Comparison of ENCODE assay signal across 12 cellular contexts in the genomic region with DNA sequence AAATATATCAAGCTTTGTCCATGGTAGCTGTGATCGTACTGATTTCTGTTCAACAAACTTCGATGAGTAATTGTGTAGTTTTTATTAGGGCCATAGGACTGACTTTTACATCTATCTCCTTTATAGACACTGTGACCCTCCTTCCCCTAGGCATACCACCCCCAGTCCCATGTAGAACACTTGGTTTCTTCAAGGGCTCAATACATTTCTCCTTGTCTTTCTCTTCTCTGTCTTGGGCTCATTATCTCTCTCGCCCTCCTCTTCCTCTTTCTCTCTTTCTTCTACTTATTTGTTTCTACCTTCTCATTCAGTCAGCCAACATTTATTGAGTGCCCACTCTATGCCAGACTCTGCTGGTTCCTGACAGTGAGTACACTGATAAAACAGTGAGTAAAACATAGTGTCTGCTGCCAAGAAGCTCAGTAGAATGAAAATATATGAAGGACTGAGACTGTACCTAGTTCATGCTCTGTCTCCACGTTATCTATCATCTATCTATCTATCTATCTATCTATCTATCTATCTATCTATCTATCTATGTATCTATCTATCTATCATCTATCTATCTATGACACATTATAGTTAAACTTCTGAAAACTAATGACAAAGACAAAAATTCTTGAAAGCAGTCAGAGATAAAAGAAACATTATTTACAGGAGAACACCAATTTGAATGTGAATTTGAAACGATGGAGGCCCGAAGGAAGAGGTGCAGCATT.
DNase-seq lines count a peak whose midpoint lies in the region; ATAC-seq and TF ChIP-seq lines count a peak whose summit lies in the region.
"Had no signal": no experiment of that assay in that cellular context is flagged by ENCODE, and none has a peak within 500 bp of the region (broad histone marks: within the 10 kb centered on the region; RNA-seq: fewer than 3 reads in every experiment).

No MANE protein-coding gene starts in this region.

- dilution Hi-C loops in mammary epithelial cell (cut with HindIII; ENCODE audit: low sequenced_read_pairs) = no loop called here

- no peak overlapping the region for H3K9ac ChIP-seq in mammary epithelial cell (ENCODE audit: insufficient read depth, low read length)

- peak overlapping the region; percentile 92 for H3K4me2 ChIP-seq in mammary epithelial cell (ENCODE audit: insufficient read depth, low read depth, low read length)

- intact Hi-C loops in heart right ventricle (cut with DNase I) = no loop called here
- intact Hi-C loops in left ventricle myocardium superior (cut with micrococcal nuclease) = no loop called here
- intact Hi-C loops in mammary epithelial cell (cut with micrococcal nuclease) = no loop called here

- H2AFZ ChIP-seq in mammary epithelial cell (ENCODE audit: low read depth, low read length) = no peak overlapping the region

- H3K36me3 ChIP-seq in heart right ventricle (no peaks in the 10 kb centered on the region), mammary epithelial cell (ENCODE audit: insufficient read depth, low read length) (no peaks in the 10 kb centered on the region), muscle layer of duodenum (ENCODE audit: control insufficient read depth in 1 of 2, insufficient read depth in 2 of 2, low read length in 2 of 2) (no peaks in the 10 kb centered on the region), thoracic aorta (no peaks in the 10 kb centered on the region), brain microvascular endothelial cell (replicated peaks) (no peaks in the 10 kb centered on the region)

- CTCF ChIA-PET in mammary epithelial cell (lab: Charles Lee; ENCODE audit: low non-redundant PET) = no interaction called here

- ATAC-seq in heart right ventricle = no peak
- no peak for ATAC-seq in left ventricle myocardium superior
- ATAC-seq in thoracic aorta (ENCODE audit: insufficient number of reproducible peaks, low FRiP score, low read depth) = no peak
- ATAC-seq in GM18858 (IDR thresholded peaks at IDR 0.05; ENCODE audit: unreplicated experiment) = no peak

- peak overlapping the region in 7 of 10 donors; percentile 27 to 49 (median 44) for H3K4me3 ChIP-seq in heart right ventricle
- H3K4me3 ChIP-seq in mammary epithelial cell (replicated peaks in 1 of 3; ENCODE audit: insufficient read depth in 1 of 3, low read depth in 2 of 3, low read length in 3 of 3) = no peak overlapping the region
- peak overlapping the region; percentile 33 to 62 for H3K4me3 ChIP-seq in muscle layer of duodenum (ENCODE audit: low read depth in 1 of 2, low read length in 2 of 2)
- peak overlapping the region; percentile 72 for H3K4me3 ChIP-seq in thoracic aorta
- no peak overlapping the region for H3K4me3 ChIP-seq in brain microvascular endothelial cell (ENCODE audit: low read depth, low read length)

- DNase-seq in heart right ventricle = no peak
- no peak for DNase-seq in left ventricle myocardium superior
- no peak for DNase-seq in mammary epithelial cell
- DNase-seq in thoracic aorta (ENCODE audit: low spot score) = no peak
- DNase-seq in brain microvascular endothelial cell = no peak
- no peak for DNase-seq in islet precursor cell
- DNase-seq: activated CD4-positive, alpha-beta T cell treated with anti-CD3 and anti-CD28 coated beads for 4 hours; activated T-cell treated with anti-CD3 and anti-CD28 coated beads, Interleukin-2, amount 50 U/mL, for 1 hour; amniotic stem cell; effector CD8-positive, alpha-beta T cell had no signal

- no TSS peak for BruUV-seq in mammary epithelial cell (replicated peaks; lab: Mats Ljungman, UMichigan)

- 79 to 85% methylated on average over 6 of the region's 6 CpGs for WGBS in heart right ventricle, 2 donors
- WGBS in mammary epithelial cell (ENCODE audit: low coverage, missing lambda C conversion rate) = 85% methylated on average over 5 of the region's 6 CpGs

- H3K27me3 ChIP-seq in heart right ventricle (peaks cover 0 to 12% (median 0%) of the 10 kb centered on the region in 7 donors), mammary epithelial cell (ENCODE audit: insufficient read depth, low read length) (no peaks in the 10 kb centered on the region), muscle layer of duodenum (ENCODE audit: low read depth, low read length) (no peaks in the 10 kb centered on the region), thoracic aorta (replicated peaks; ENCODE audit: insufficient read depth) (no peaks in the 10 kb centered on the region), brain microvascular endothelial cell (replicated peaks) (no peaks in the 10 kb centered on the region)

- H3K9me3 ChIP-seq in heart right ventricle = no peaks in the 10 kb centered on the region
- no peaks in the 10 kb centered on the region for H3K9me3 ChIP-seq in mammary epithelial cell (replicated peaks; ENCODE audit: insufficient read depth, low read length)
- H3K9me3 ChIP-seq in muscle layer of duodenum (ENCODE audit: control insufficient read depth in 1 of 2, low read length in 2 of 2) = no peaks in the 10 kb centered on the region
- no peaks in the 10 kb centered on the region for H3K9me3 ChIP-seq in thoracic aorta

- no peak overlapping the region for H3K27ac ChIP-seq in heart right ventricle
- no peak overlapping the region for H3K27ac ChIP-seq in mammary epithelial cell (ENCODE audit: insufficient read depth, low read depth, low read length)
- H3K27ac ChIP-seq in muscle layer of duodenum (ENCODE audit: low read length) = no peak overlapping the region
- no peak overlapping the region for H3K27ac ChIP-seq in thoracic aorta
- no peak overlapping the region for H3K27ac ChIP-seq in brain microvascular endothelial cell

- H3K4me1 ChIP-seq in heart right ventricle (no peaks in the 10 kb centered on the region), mammary epithelial cell (ENCODE audit: insufficient read depth, low read length) (no peaks in the 10 kb centered on the region), muscle layer of duodenum (ENCODE audit: control insufficient read depth in 1 of 2, insufficient read depth in 2 of 2, low read length in 2 of 2) (no peaks in the 10 kb centered on the region), thoracic aorta (ENCODE audit: control insufficient read depth in 1 of 2, low read depth in 2 of 2) (no peaks in the 10 kb centered on the region)

- TF ChIP-seq CTCF in heart right ventricle (IDR thresholded peaks at IDR 0.05) (no peak), mammary epithelial cell (conservative IDR thresholded peaks at IDR 0.05 in 1 of 2, IDR thresholded peaks at IDR 0.05 in 1 of 2; ENCODE audit: extremely low read depth in 1 of 2, insufficient read depth in 1 of 2, low read depth in 1 of 2, low read length in 2 of 2) (no peak), thoracic aorta (IDR thresholded peaks at IDR 0.05) (no peak), brain microvascular endothelial cell (IDR thresholded peaks at IDR 0.05; ENCODE audit: low read depth, low read length, missing control alignments) (no peak)

- no peaks in the 10 kb centered on the region for H4K20me1 ChIP-seq in mammary epithelial cell (ENCODE audit: insufficient read depth, low read length)

- no peaks in the 10 kb centered on the region for H3K79me2 ChIP-seq in mammary epithelial cell (ENCODE audit: insufficient read depth, low read length)

- in situ Hi-C loops in mammary epithelial cell (cut with MboI; ENCODE audit: low sequenced_read_pairs in 2 of 2) = loop anchor here in 1 of 2 donors (25.0 kb wide), 1 partner anchor 388 kb away; a partner anchor contains a TSS
- in situ Hi-C loops in brain microvascular endothelial cell (cut with HindIII; ENCODE audit: low pct_ligation_motif_present, low sequenced_read_pairs) = no loop called here

Comparison
In these comparisons a context has a peak if more than half of its experiments do, and no peak if none do; other contexts are left out.
1. H3K4me3 ChIP-seq: peak in heart right ventricle (7 of 10), muscle layer of duodenum (2 of 2) and thoracic aorta (single experiment); none in mammary epithelial cell (0 of 3) and brain microvascular endothelial cell (single experiment).